In genomic region chr15:44812029-44812517, GRCh38 we compare ENCODE assay signal across 1 cellular context.
A peak's percentile ranks its signal among the peaks of the same experiment; 100 is the strongest.
TF ChIP-seq lines count a peak whose summit lies in the region.

No MANE protein-coding gene starts in this region.

TF ChIP-seq in HepG2, 621 proteins besides CTCF, POLR2A, EP300 and RAD21 (continued from another document):
- TF ChIP-seq MTA1 (CRISPR knock-in tag; IDR thresholded peaks at IDR 0.05; ENCODE audit: borderline replicate concordance) (0 out of 2 replicates have a peak, but pooled peaks have one; percentile 43), GFI1 (CRISPR knock-in tag; IDR thresholded peaks at IDR 0.05; ENCODE audit: borderline replicate concordance) (peak; percentile 93), CCAR2 (optimal IDR thresholded peaks at IDR 0.05; ENCODE audit: low read depth, low read length) (no peak), ZNF124 (CRISPR knock-in tag; IDR thresholded peaks at IDR 0.05) (0 out of 2 replicates have a peak, but pooled peaks have one; percentile 36), NFIC (IDR thresholded peaks at IDR 0.05; ENCODE audit: low read length) (peak; percentile 52; the same call in 1 of the 2 replicates), GATAD2A (CRISPR knock-in tag; IDR thresholded peaks at IDR 0.05) (peak; percentile 92), ZNF577 (CRISPR knock-in tag; IDR thresholded peaks at IDR 0.05; ENCODE audit: borderline replicate concordance, low read depth) (no peak), KLF15 (CRISPR knock-in tag; IDR thresholded peaks at IDR 0.05; ENCODE audit: borderline replicate concordance) (0 out of 2 replicates have a peak, but pooled peaks have one; percentile 70), THAP11 (CRISPR knock-in tag; IDR thresholded peaks at IDR 0.05) (peak; percentile 59; the same call in 1 of the 2 replicates), PHF8 (CRISPR knock-in tag; IDR thresholded peaks at IDR 0.05) (0 out of 2 replicates have a peak, but pooled peaks have one; percentile 28), KMT2B (CRISPR knock-in tag; IDR thresholded peaks at IDR 0.05) (peak; percentile 40; the same call in 1 of the 2 replicates), ZEB1 (IDR thresholded peaks at IDR 0.05; ENCODE audit: insufficient replicate concordance, low read depth) (peak; percentile 70), ISL2 (CRISPR knock-in tag; IDR thresholded peaks at IDR 0.05) (peak; percentile 73), HOXA5 (CRISPR knock-in tag; IDR thresholded peaks at IDR 0.05) (peak; percentile 65; the same call in 1 of the 2 replicates), FOXK1 (CRISPR knock-in tag; IDR thresholded peaks at IDR 0.05; ENCODE audit: borderline replicate concordance, low read depth) (peak; percentile 81; the same call in 1 of the 2 replicates), NFKB2 (CRISPR knock-in tag; IDR thresholded peaks at IDR 0.05; ENCODE audit: borderline replicate concordance) (no peak; the same call in 1 of the 2 replicates), THAP9 (CRISPR knock-in tag; IDR thresholded peaks at IDR 0.05; ENCODE audit: borderline replicate concordance) (peak; percentile 39; the same call in 1 of the 2 replicates), ZNF781 (CRISPR knock-in tag; IDR thresholded peaks at IDR 0.05; ENCODE audit: borderline replicate concordance, not compliant biosample characterization) (peak; percentile 68), RCOR2 (CRISPR knock-in tag; IDR thresholded peaks at IDR 0.05) (peak; percentile 72; the same call in 1 of the 2 replicates), ATF2 (CRISPR knock-in tag; IDR thresholded peaks at IDR 0.05) (peak; percentile 57; the same call in 1 of the 2 replicates), ZBTB21 (CRISPR knock-in tag; IDR thresholded peaks at IDR 0.05) (no peak), SOX13 (IDR thresholded peaks at IDR 0.05) (0 out of 2 replicates have a peak, but pooled peaks have one; percentile 42), SOX13 (CRISPR knock-in tag; conservative IDR thresholded peaks at IDR 0.05 in 1 of 2, IDR thresholded peaks at IDR 0.05 in 1 of 2) (peak in 1 of 2 experiments; percentile 69; a peak in 2 of 4 replicates), TEAD2 (CRISPR knock-in tag; IDR thresholded peaks at IDR 0.05) (no peak), NFYB (CRISPR knock-in tag; IDR thresholded peaks at IDR 0.05) (0 out of 2 replicates have a peak, but pooled peaks have one; percentile 22), HMGXB3 (CRISPR knock-in tag; IDR thresholded peaks at IDR 0.05; ENCODE audit: borderline replicate concordance) (peak; percentile 53; the same call in 1 of the 2 replicates), ELF1 (CRISPR knock-in tag; IDR thresholded peaks at IDR 0.05) (0 out of 2 replicates have a peak, but pooled peaks have one; percentile 35), ZNF550 (CRISPR knock-in tag; IDR thresholded peaks at IDR 0.05; ENCODE audit: borderline replicate concordance) (no peak), NAIF1 (CRISPR knock-in tag; IDR thresholded peaks at IDR 0.05; ENCODE audit: borderline replicate concordance) (no peak)
- TF ChIP-seq, protein P1, sequence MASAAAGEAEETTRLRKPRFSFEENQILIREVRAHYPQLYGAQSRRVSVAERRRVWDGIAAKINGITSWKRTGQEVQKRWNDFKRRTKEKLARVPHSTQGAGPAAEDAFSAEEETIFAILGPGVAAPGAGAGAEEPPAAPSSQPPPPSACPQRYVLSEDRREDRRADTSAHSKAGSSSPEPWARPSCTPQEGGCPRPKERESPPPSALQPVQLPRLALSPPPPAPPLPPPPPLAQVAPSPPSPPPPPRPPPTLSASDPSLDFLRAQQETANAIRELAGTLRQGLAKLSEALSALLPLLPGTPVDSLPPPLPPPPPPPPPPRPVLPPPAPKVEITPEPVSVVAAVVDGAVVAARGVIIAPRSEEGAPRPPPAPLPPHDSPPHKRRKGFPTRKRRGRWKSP (CRISPR knock-in tag; IDR thresholded peaks at IDR 0.05), result no peak
- TF ChIP-seq, protein P2, sequence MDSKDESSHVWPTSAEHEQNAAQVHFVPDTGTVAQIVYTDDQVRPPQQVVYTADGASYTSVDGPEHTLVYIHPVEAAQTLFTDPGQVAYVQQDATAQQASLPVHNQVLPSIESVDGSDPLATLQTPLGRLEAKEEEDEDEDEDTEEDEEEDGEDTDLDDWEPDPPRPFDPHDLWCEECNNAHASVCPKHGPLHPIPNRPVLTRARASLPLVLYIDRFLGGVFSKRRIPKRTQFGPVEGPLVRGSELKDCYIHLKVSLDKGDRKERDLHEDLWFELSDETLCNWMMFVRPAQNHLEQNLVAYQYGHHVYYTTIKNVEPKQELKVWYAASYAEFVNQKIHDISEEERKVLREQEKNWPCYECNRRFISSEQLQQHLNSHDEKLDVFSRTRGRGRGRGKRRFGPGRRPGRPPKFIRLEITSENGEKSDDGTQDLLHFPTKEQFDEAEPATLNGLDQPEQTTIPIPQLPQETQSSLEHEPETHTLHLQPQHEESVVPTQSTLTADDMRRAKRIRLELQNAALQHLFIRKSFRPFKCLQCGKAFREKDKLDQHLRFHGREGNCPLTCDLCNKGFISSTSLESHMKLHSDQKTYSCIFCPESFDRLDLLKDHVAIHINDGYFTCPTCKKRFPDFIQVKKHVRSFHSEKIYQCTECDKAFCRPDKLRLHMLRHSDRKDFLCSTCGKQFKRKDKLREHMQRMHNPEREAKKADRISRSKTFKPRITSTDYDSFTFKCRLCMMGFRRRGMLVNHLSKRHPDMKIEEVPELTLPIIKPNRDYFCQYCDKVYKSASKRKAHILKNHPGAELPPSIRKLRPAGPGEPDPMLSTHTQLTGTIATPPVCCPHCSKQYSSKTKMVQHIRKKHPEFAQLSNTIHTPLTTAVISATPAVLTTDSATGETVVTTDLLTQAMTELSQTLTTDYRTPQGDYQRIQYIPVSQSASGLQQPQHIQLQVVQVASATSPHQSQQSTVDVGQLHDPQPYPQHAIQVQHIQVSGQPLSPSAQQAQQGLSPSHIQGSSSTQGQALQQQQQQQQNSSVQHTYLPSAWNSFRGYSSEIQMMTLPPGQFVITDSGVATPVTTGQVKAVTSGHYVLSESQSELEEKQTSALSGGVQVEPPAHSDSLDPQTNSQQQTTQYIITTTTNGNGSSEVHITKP (CRISPR knock-in tag; IDR thresholded peaks at IDR 0.05; ENCODE audit: low read depth), result peak; percentile 53; the same call in 1 of the 2 replicates
- TF ChIP-seq, protein P3, sequence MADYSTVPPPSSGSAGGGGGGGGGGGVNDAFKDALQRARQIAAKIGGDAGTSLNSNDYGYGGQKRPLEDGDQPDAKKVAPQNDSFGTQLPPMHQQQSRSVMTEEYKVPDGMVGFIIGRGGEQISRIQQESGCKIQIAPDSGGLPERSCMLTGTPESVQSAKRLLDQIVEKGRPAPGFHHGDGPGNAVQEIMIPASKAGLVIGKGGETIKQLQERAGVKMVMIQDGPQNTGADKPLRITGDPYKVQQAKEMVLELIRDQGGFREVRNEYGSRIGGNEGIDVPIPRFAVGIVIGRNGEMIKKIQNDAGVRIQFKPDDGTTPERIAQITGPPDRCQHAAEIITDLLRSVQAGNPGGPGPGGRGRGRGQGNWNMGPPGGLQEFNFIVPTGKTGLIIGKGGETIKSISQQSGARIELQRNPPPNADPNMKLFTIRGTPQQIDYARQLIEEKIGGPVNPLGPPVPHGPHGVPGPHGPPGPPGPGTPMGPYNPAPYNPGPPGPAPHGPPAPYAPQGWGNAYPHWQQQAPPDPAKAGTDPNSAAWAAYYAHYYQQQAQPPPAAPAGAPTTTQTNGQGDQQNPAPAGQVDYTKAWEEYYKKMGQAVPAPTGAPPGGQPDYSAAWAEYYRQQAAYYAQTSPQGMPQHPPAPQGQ (CRISPR knock-in tag; IDR thresholded peaks at IDR 0.05; ENCODE audit: borderline replicate concordance), result no peak
